In the genomic region with DNA sequence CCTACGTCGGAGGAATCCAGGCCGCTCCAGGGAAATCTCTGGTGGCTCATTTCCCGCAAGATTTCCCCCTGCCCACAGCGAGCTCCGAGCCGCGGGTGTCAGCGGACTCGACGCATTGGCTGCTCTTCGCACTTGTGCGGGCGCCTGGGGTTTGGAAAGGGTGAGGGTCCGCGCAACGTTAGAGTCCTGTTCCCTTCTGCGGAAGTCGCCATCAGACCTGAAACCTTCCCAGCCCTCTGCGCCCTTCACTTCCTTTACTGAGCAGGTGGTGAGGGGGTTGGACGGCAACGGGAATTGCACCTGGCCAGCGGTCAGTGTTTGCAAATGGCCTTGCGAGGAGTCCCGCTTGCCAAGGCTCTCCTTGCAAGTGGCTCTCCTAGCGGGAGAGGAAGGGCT, we compare ENCODE assay signal across 19 cellular contexts. TPM values are rescaled to one million over a fixed set of nuclear protein-coding genes. Genes with fewer than 3 reads are reported as not detected.
A peak's percentile ranks its signal among the peaks of the same experiment; 100 is the strongest.
DNase-seq lines count a peak whose midpoint lies in the region; ATAC-seq and TF ChIP-seq lines count a peak whose summit lies in the region.
"Had no signal": no experiment of that assay in that cellular context is flagged by ENCODE, and none has a peak within 500 bp of the region (broad histone marks: within the 10 kb centered on the region; RNA-seq: fewer than 3 reads in every experiment).

No MANE protein-coding gene starts in this region.

- H3K36me3 Mint-ChIP-seq in endodermal cell (ENCODE audit: low read depth), result no peaks in the 10 kb centered on the region
- no peaks in the 10 kb centered on the region for H3K36me3 Mint-ChIP-seq in activated CD4-positive, alpha-beta memory T cell treated with anti-CD3 and anti-CD28 coated beads, Interleukin-2, amount 10 ng/mL, durations not matched to agents 7 days and 5 days (ENCODE audit: low read depth)
- H3K36me3 Mint-ChIP-seq: CD8-positive, alpha-beta T cell had no signal

- no peaks in the 10 kb centered on the region for H3K36me3 ChIP-seq in HUES48 (ENCODE audit: control insufficient read depth, insufficient read depth, low read length)
- no peaks in the 10 kb centered on the region for H3K36me3 ChIP-seq in endodermal cell (ENCODE audit: control insufficient read depth, insufficient read depth, low read length)
- H3K36me3 ChIP-seq in thymus (ENCODE audit: control insufficient read depth, insufficient read depth), result no peaks in the 10 kb centered on the region
- no peaks in the 10 kb centered on the region for H3K36me3 ChIP-seq in heart right ventricle
- H3K36me3 ChIP-seq in esophagus muscularis mucosa, result no peaks in the 10 kb centered on the region
- H3K36me3 ChIP-seq: BE2C, HAP-1 had no signal

- peaks cover 30% of the 10 kb centered on the region for H3K4me1 Mint-ChIP-seq in endodermal cell
- no peaks in the 10 kb centered on the region for H3K4me1 Mint-ChIP-seq in activated CD4-positive, alpha-beta memory T cell treated with anti-CD3 and anti-CD28 coated beads, Interleukin-2, amount 10 ng/mL, durations not matched to agents 7 days and 5 days

- POLR2A ChIA-PET in activated CD4-positive, alpha-beta memory T cell treated with anti-CD3 and anti-CD28 coated beads, Interleukin-2, amount 10 ng/mL, durations not matched to agents 7 days and 5 days (lab: Charles Lee), result no interaction called here

- H3K27ac ChIP-seq in HUES48 (ENCODE audit: low read depth, low read length), result no peak overlapping the region
- no peak overlapping the region for H3K27ac ChIP-seq in endodermal cell (ENCODE audit: low read depth, low read length)
- peak overlapping the region; percentile 10 for H3K27ac ChIP-seq in thymus (ENCODE audit: low read depth)
- H3K27ac ChIP-seq in heart right ventricle, result no peak overlapping the region
- H3K27ac ChIP-seq in esophagus muscularis mucosa (replicated peaks in 1 of 4), result no peak overlapping the region

- peaks cover 100% of the 10 kb centered on the region for H3K27me3 ChIP-seq in HUES48 (ENCODE audit: control insufficient read depth, insufficient read depth, low read length)
- peaks cover 100% of the 10 kb centered on the region for H3K27me3 ChIP-seq in endodermal cell (ENCODE audit: control insufficient read depth, insufficient read depth, low read length, poor library complexity, severe bottlenecking)
- H3K27me3 ChIP-seq in thymus (ENCODE audit: control insufficient read depth, insufficient read depth), result peaks cover 46% of the 10 kb centered on the region
- peaks cover 5 to 98% (median 94%) of the 10 kb centered on the region in 7 donors for H3K27me3 ChIP-seq in heart right ventricle
- H3K27me3 ChIP-seq in esophagus muscularis mucosa, result peaks cover 0 to 95% (median 20%) of the 10 kb centered on the region in 4 donors

- H3K27me3 Mint-ChIP-seq in endodermal cell (ENCODE audit: insufficient read depth), result peaks cover 99% of the 10 kb centered on the region
- peaks cover 70% of the 10 kb centered on the region for H3K27me3 Mint-ChIP-seq in activated CD4-positive, alpha-beta memory T cell treated with anti-CD3 and anti-CD28 coated beads, Interleukin-2, amount 10 ng/mL, durations not matched to agents 7 days and 5 days

- no peaks in the 10 kb centered on the region for H3K9me3 Mint-ChIP-seq in endodermal cell
- H3K9me3 Mint-ChIP-seq in activated CD4-positive, alpha-beta memory T cell treated with anti-CD3 and anti-CD28 coated beads, Interleukin-2, amount 10 ng/mL, durations not matched to agents 7 days and 5 days, result no peaks in the 10 kb centered on the region
- H3K9me3 Mint-ChIP-seq: CD8-positive, alpha-beta T cell had no signal

- DNase-seq in endodermal cell (peak; percentile 76), islet precursor cell (peak; percentile 52), heart right ventricle (no peak), esophagus muscularis mucosa (ENCODE audit: extremely low spot score) (no peak)
- no peak for DNase-seq in activated CD4-positive, alpha-beta memory T cell treated with anti-CD3 and anti-CD28 coated beads, Interleukin-2, amount 10 ng/mL, durations not matched to agents 7 days and 5 days
- DNase-seq: BE2C; CD8-positive, alpha-beta T cell; DND-41; NCI-H1092; NCI-H226; NCI-H69; Right ventricle myocardium superior; SK-N-SH had no signal

- peak overlapping the region; percentile 38 for H3K4me3 Mint-ChIP-seq in endodermal cell
- H3K4me3 Mint-ChIP-seq in activated CD4-positive, alpha-beta memory T cell treated with anti-CD3 and anti-CD28 coated beads, Interleukin-2, amount 10 ng/mL, durations not matched to agents 7 days and 5 days, result no peak overlapping the region
- H3K4me3 Mint-ChIP-seq: CD8-positive, alpha-beta T cell had no signal

- H3K4me1 ChIP-seq in HUES48 (ENCODE audit: control insufficient read depth, insufficient read depth, low read length) (peaks cover 30% of the 10 kb centered on the region), endodermal cell (ENCODE audit: control insufficient read depth, insufficient read depth, low read length) (no peaks in the 10 kb centered on the region), thymus (ENCODE audit: control insufficient read depth, insufficient read depth, low read length) (no peaks in the 10 kb centered on the region), heart right ventricle (peaks cover 0 to 3% (median 0%) of the 10 kb centered on the region in 9 donors), esophagus muscularis mucosa (peaks cover 0 to 16% (median 7%) of the 10 kb centered on the region in 4 donors)
- H3K4me1 ChIP-seq: BE2C, HAP-1 had no signal

- intact Hi-C loops in heart right ventricle (cut with DNase I) (loop anchor here in 3 of 10 donors (10.0 kb wide), 4 partner anchors 391 to 601 kb away; no protein-coding TSS in a partner anchor), esophagus muscularis mucosa (cut with DNase I) (no loop called here)

- TF ChIP-seq CTCF in endodermal cell (conservative IDR thresholded peaks at IDR 0.05) (no peak), heart right ventricle (IDR thresholded peaks at IDR 0.05) (no peak), esophagus muscularis mucosa (IDR thresholded peaks at IDR 0.05) (no peak)

- H3K9ac ChIP-seq in HUES48 (ENCODE audit: low read depth, low read length) (no peak overlapping the region), endodermal cell (ENCODE audit: extremely low read depth, low read length, poor library complexity, severe bottlenecking) (no peak overlapping the region)
- H3K9ac ChIP-seq: SK-N-SH had no signal

- H3K4me3 ChIP-seq in HUES48 (ENCODE audit: low read depth, low read length) (peak overlapping the region; percentile 52), endodermal cell (ENCODE audit: low read length) (peak overlapping the region; percentile 65), thymus (ENCODE audit: low read length) (no peak overlapping the region), heart right ventricle (no peak overlapping the region), esophagus muscularis mucosa (no peak overlapping the region)
- H3K4me3 ChIP-seq: HAP-1, K562 had no signal

- CTCF ChIA-PET in activated CD4-positive, alpha-beta memory T cell treated with anti-CD3 and anti-CD28 coated beads, Interleukin-2, amount 10 ng/mL, durations not matched to agents 7 days and 5 days (lab: Charles Lee), result no interaction called here

- TF ChIP-seq EP300 in esophagus muscularis mucosa (IDR thresholded peaks at IDR 0.05), result no peak

- 0 to 4% methylated on average over 4 to 26 of the region's 26 CpGs for WGBS in endodermal cell (ENCODE audit: insufficient coverage in 1 of 2, insufficient read length in 1 of 2), 2 experiments
- WGBS in thymus, result 6% methylated on average over 26 of the region's 26 CpGs
- WGBS in heart right ventricle, 2 donors, result 2 to 3% methylated on average over 26 of the region's 26 CpGs
- WGBS in esophagus muscularis mucosa, result 7% methylated on average over 17 of the region's 26 CpGs

- H3K9me3 ChIP-seq in HUES48 (ENCODE audit: control insufficient read depth, insufficient read depth, low read length), result peaks cover 3% of the 10 kb centered on the region; the same call in 1 of the 2 replicates
- H3K9me3 ChIP-seq in endodermal cell (ENCODE audit: control insufficient read depth, low read length), result no peaks in the 10 kb centered on the region
- H3K9me3 ChIP-seq in thymus (ENCODE audit: control insufficient read depth), result no peaks in the 10 kb centered on the region
- no peaks in the 10 kb centered on the region for H3K9me3 ChIP-seq in heart right ventricle
- H3K9me3 ChIP-seq in esophagus muscularis mucosa, result no peaks in the 10 kb centered on the region
- H3K9me3 ChIP-seq: BE2C, HAP-1, SK-N-SH had no signal

- ATAC-seq in heart right ventricle, result no peak
- ATAC-seq: CD8-positive, alpha-beta T cell; K562; Panc1 had no signal

- TF ChIP-seq POLR2A in esophagus muscularis mucosa (IDR thresholded peaks at IDR 0.05; ENCODE audit: low read depth), result no peak

- H3K27ac Mint-ChIP-seq in endodermal cell, result no peak overlapping the region
- H3K27ac Mint-ChIP-seq in activated CD4-positive, alpha-beta memory T cell treated with anti-CD3 and anti-CD28 coated beads, Interleukin-2, amount 10 ng/mL, durations not matched to agents 7 days and 5 days, result no peak overlapping the region
- H3K27ac Mint-ChIP-seq: CD8-positive, alpha-beta T cell had no signal

RNA-seq across cellular contexts. Expression of gene PAX1, which starts 8.4 kb away (rescaled TPM):
- total RNA-seq in endodermal cell (not detected), heart right ventricle (not detected), esophagus muscularis mucosa (not detected)
- polyA plus RNA-seq in endodermal cell (2013, experiment 1 of 2), result 1.7 TPM
- 3.2 TPM for polyA plus RNA-seq in endodermal cell (2013, experiment 2 of 2)
- polyA plus RNA-seq in thymus (35.6 TPM), heart right ventricle (not detected)
- total RNA-seq in activated CD4-positive, alpha-beta memory T cell treated with anti-CD3 and anti-CD28 coated beads, Interleukin-2, amount 10 ng/mL, durations not matched to agents 7 days and 5 days, result not detected
- total RNA-seq: CD8-positive, alpha-beta T cell; K562; Right ventricle myocardium superior had no signal
- polyA plus RNA-seq: AG04450, K562, SK-N-SH had no signal

Comparison
In these comparisons a context has a peak if more than half of its experiments do, and no peak if none do; other contexts are left out.
1. H3K4me3 ChIP-seq: peak in HUES48 (single experiment) and endodermal cell (single experiment); none in thymus (single experiment), heart right ventricle (0 of 10) and esophagus muscularis mucosa (0 of 4).
2. DNase-seq: peak in endodermal cell (single experiment) and islet precursor cell (single experiment); none in heart right ventricle (0 of 2), activated CD4-positive, alpha-beta memory T cell treated with anti-CD3 and anti-CD28 coated beads, Interleukin-2, amount 10 ng/mL, durations not matched to agents 7 days and 5 days (single experiment) and esophagus muscularis mucosa (single experiment).